In genomic region chr9:70428781-70429180, GRCh38 we compare ENCODE assay signal across 28 cellular contexts.
"Had no signal": no experiment of that assay in that cellular context is flagged by ENCODE, and none has a peak within 500 bp of the region (broad histone marks: within the 10 kb centered on the region; RNA-seq: fewer than 3 reads in every experiment).

No MANE protein-coding gene starts in this region.

- H3K36me3 ChIP-seq: brain microvascular endothelial cell, gastrocnemius medialis, neutrophil, ovary, prostate gland, stomach, thyroid gland, upper lobe of right lung had no signal

- H3K27me3 ChIP-seq: brain microvascular endothelial cell, gastrocnemius medialis, neutrophil, ovary, stomach, thyroid gland, upper lobe of right lung had no signal

- H3K9me3 ChIP-seq: gastrocnemius medialis, neutrophil, ovary, prostate gland, stomach, thyroid gland, upper lobe of right lung had no signal

- H3K27ac ChIP-seq: brain microvascular endothelial cell, gastrocnemius medialis, neutrophil, ovary, prostate gland, stomach, thyroid gland had no signal

- DNase-seq: activated CD4-positive, alpha-beta memory T cell treated with anti-CD3 and anti-CD28 coated beads for 36 hours; activated CD4-positive, alpha-beta T cell treated with anti-CD3 and anti-CD28 coated beads, Interleukin-2, amount 10 ng/mL, durations not matched to agents 24 days and 14 days; activated CD4-positive, CD25-positive, alpha-beta regulatory T cell treated with anti-CD3 and anti-CD28 coated beads, Interleukin-2, amount 50 U/mL, for 72 hours; activated CD8-positive, alpha-beta memory T cell treated with anti-CD3 and anti-CD28 coated beads, Interleukin-2, amount 50 U/mL, for 4 hours; activated effector memory CD4-positive, alpha-beta T cell treated with anti-CD3 and anti-CD28 coated beads, Interleukin-2, amount 50 U/mL, for 16 hours; activated naive CD4-positive, alpha-beta T cell treated with anti-CD3 and anti-CD28 coated beads for 36 hours; activated naive CD8-positive, alpha-beta T cell treated with anti-CD3 and anti-CD28 coated beads for 36 hours; activated T-cell treated with anti-CD3 and anti-CD28 coated beads, Interleukin-2, amount 50 U/mL, for 1 hour; amniotic stem cell; brain microvascular endothelial cell; caudate nucleus; gastrocnemius medialis; glutamatergic neuron; left cardiac atrium; left ventricle myocardium superior; mammary epithelial cell; naive B cell; nephron progenitor cell; ovary; stimulated activated CD4-positive, alpha-beta T cell treated with anti-CD3 and anti-CD28 coated beads, Interleukin-15, amount 100 ng/mL, for 24 hours; stimulated activated CD4-positive, alpha-beta T cell treated with anti-CD3 and anti-CD28 coated beads, Interleukin-2, amount 100 ng/mL, for 24 hours; stimulated activated naive B cell treated with anti-CD40 and anti-IgM and Interleukin-4, amounts not matched to agents 10 μg/mL and 1 μg/mL and 100 μg/mL, for 72 hours; stomach; T-helper 2 cell; thyroid gland; upper lobe of right lung had no signal

- H3K4me3 ChIP-seq: gastrocnemius medialis, ovary, prostate gland, stomach, thyroid gland, upper lobe of right lung had no signal

- H3K4me1 ChIP-seq: prostate gland, thyroid gland had no signal

- ATAC-seq: gastrocnemius medialis; left cardiac atrium; left ventricle myocardium superior; stimulated activated naive B cell treated with anti-CD40 and anti-IgM and Interleukin-4, amounts not matched to agents 10 μg/mL and 1 μg/mL and 100 μg/mL, for 72 hours; upper lobe of right lung had no signal
